In genomic region chr9:113484258-113484730, GRCh38 we compare ENCODE assay signal across 13 cellular contexts. TPM values are rescaled to one million over a fixed set of nuclear protein-coding genes. Genes with fewer than 3 reads are reported as not detected.
DNase-seq lines count a peak whose midpoint lies in the region; ATAC-seq and TF ChIP-seq lines count a peak whose summit lies in the region.
"Had no signal": no experiment of that assay in that cellular context is flagged by ENCODE, and none has a peak within 500 bp of the region (broad histone marks: within the 10 kb centered on the region; RNA-seq: fewer than 3 reads in every experiment).

No MANE protein-coding gene starts in this region.

- DNase-seq in CD1c-positive myeloid dendritic cell (ENCODE audit: extremely low spot score) (peak; percentile 16), NCI-H69 (lab: John Stamatoyannopoulos, UW) (peak; percentile 13), fibroblast of peridontal ligament (ENCODE audit: extremely low read depth) (peak; percentile 36), pons (ENCODE audit: low spot score) (peak; percentile 23), neural progenitor cell (ENCODE audit: low spot score) (no peak)
- DNase-seq in activated T-cell treated with anti-CD3 and anti-CD28 coated beads, Interleukin-2, amount 50 U/mL, for 1 hour = no peak
- DNase-seq: activated CD4-positive, alpha-beta T cell treated with anti-CD3 and anti-CD28 coated beads, Interleukin-2, amount 50 U/mL, for 4 hours; stimulated activated naive CD4-positive, alpha-beta T cell had no signal

- peaks cover 14% of the 10 kb centered on the region for H3K4me1 Mint-ChIP-seq in neural progenitor cell

- H3K9ac ChIP-seq in neural progenitor cell = no peak overlapping the region

- no peaks in the 10 kb centered on the region for H3K79me2 ChIP-seq in neural progenitor cell (ENCODE audit: low read depth)

- H3K9me3 ChIP-seq in neural progenitor cell (ENCODE audit: low read depth) = no peaks in the 10 kb centered on the region

- peaks cover 13% of the 10 kb centered on the region for H3K36me3 Mint-ChIP-seq in neural progenitor cell

- no peak for TF ChIP-seq CTCF in neural progenitor cell (IDR thresholded peaks at IDR 0.05)

- no peaks in the 10 kb centered on the region for H3K36me3 ChIP-seq in neural progenitor cell

- H3K27me3 Mint-ChIP-seq in neural progenitor cell (ENCODE audit: insufficient read depth, low read depth) = peaks cover 2% of the 10 kb centered on the region

- H3K4me1 ChIP-seq in neural progenitor cell = peaks cover 6% of the 10 kb centered on the region

- no peak overlapping the region for H3K27ac Mint-ChIP-seq in neural progenitor cell

- H3K9me3 Mint-ChIP-seq in neural progenitor cell = no peaks in the 10 kb centered on the region

- no peaks in the 10 kb centered on the region for H3K27me3 ChIP-seq in neural progenitor cell

- H3K4me3 Mint-ChIP-seq in neural progenitor cell = no peak overlapping the region

- H2AFZ ChIP-seq in neural progenitor cell (replicated peaks) = no peak overlapping the region

- no peak overlapping the region for H3K27ac ChIP-seq in neural progenitor cell
- H3K27ac ChIP-seq: epithelial cell of prostate, skin epidermis had no signal

- no peaks in the 10 kb centered on the region for H3F3A ChIP-seq in neural progenitor cell (ENCODE audit: low read depth)

- ATAC-seq in GM19452 (IDR thresholded peaks at IDR 0.05; ENCODE audit: unreplicated experiment) (no peak), GM21390 (IDR thresholded peaks at IDR 0.05; ENCODE audit: unreplicated experiment) (no peak)

- H3K4me2 ChIP-seq in neural progenitor cell = no peak overlapping the region

- no peak overlapping the region for H3K4me3 ChIP-seq in neural progenitor cell
- H3K4me3 ChIP-seq: lung, skin epidermis had no signal

- H4K20me1 ChIP-seq in neural progenitor cell (ENCODE audit: low read depth) = no peaks in the 10 kb centered on the region

RNA-seq across cellular contexts. Expression of gene RGS3, which starts 20.8 kb away (rescaled TPM):
- 30.3 and 39.9 TPM in 2 replicates for total RNA-seq in neural progenitor cell (ENCODE audit: low replicate concordance)

Comparison
In these comparisons a context has a peak if more than half of its experiments do, and no peak if none do; other contexts are left out.
1. DNase-seq: peak in CD1c-positive myeloid dendritic cell (single experiment), NCI-H69 (single experiment), fibroblast of peridontal ligament (single experiment) and pons (single experiment); none in neural progenitor cell (single experiment) and activated T-cell treated with anti-CD3 and anti-CD28 coated beads, Interleukin-2, amount 50 U/mL, for 1 hour (single experiment).